Comparison of ENCODE assay signal across 27 cellular contexts in the genomic region with DNA sequence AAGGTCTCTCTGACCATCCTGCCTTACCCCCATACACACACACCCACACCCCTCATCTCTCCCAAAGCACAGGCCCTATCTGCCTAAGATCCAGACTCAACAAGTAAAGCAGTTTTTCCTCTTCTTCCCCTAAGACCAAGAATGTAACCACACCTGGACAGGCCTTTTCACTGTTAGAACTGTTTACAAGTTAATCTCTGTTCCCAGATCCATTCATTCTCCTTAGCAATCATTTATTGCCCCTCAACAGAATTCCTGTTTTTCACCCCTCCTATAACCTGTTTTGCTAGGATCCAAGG. TPM values are rescaled to one million over a fixed set of nuclear protein-coding genes. Genes with fewer than 3 reads are reported as not detected.
DNase-seq lines count a peak whose midpoint lies in the region; ATAC-seq and TF ChIP-seq lines count a peak whose summit lies in the region.
"Had no signal": no experiment of that assay in that cellular context is flagged by ENCODE, and none has a peak within 500 bp of the region (broad histone marks: within the 10 kb centered on the region; RNA-seq: fewer than 3 reads in every experiment).

No MANE protein-coding gene starts in this region.

- H3K4me2 ChIP-seq in H9 (ENCODE audit: insufficient read depth, insufficient read length, low read length) (no peak overlapping the region), MM.1S (ENCODE audit: low read depth, low read length) (peak overlapping the region; percentile 51; the same call in 1 of the 2 replicates), mesendoderm (ENCODE audit: low read length) (no peak overlapping the region)

- intact Hi-C loops in CD8-positive, alpha-beta T cell (cut with DNase I, micrococcal nuclease) = no loop called here

- no peak overlapping the region for H2BK5ac ChIP-seq in H9 (ENCODE audit: insufficient read length, low read length)
- H2BK5ac ChIP-seq in mesendoderm (ENCODE audit: low read length) = no peak overlapping the region

- CTCF ChIA-PET in CD8-positive, alpha-beta T cell (lab: Charles Lee) = interaction anchor here (1.8 kb wide), 1 partner anchor 30 kb away, joined by 9 read pairs; no protein-coding TSS in a partner anchor

- H3K27ac ChIP-seq in H9 (ENCODE audit: insufficient read length, low read depth, low read length) (no peak overlapping the region), MM.1S (ENCODE audit: low read length) (peak overlapping the region; percentile 28; the same call in 1 of the 2 replicates), endodermal cell (ENCODE audit: low read depth, low read length) (no peak overlapping the region), mesendoderm (ENCODE audit: low read depth, low read length) (peak overlapping the region; percentile 71)
- no peak overlapping the region for H3K27ac ChIP-seq in CD8-positive, alpha-beta T cell (ENCODE audit: low read depth, low read length)
- H3K27ac ChIP-seq: Peyer's patch, SJCRH30 had no signal

- no peak overlapping the region for H2BK15ac ChIP-seq in H9 (ENCODE audit: low read depth, low read length)
- H2BK15ac ChIP-seq in mesendoderm (replicated peaks; ENCODE audit: low read depth) = no peak overlapping the region

- H3K56ac ChIP-seq in H9 (ENCODE audit: insufficient read length, low read depth, low read length) = no peak overlapping the region
- H3K56ac ChIP-seq in mesendoderm (ENCODE audit: low read length) = peak overlapping the region; percentile 44

- H2AK5ac ChIP-seq in H9 (ENCODE audit: insufficient read length, low read length) = no peak overlapping the region
- no peak overlapping the region for H2AK5ac ChIP-seq in mesendoderm (ENCODE audit: low read length)

- no peak overlapping the region for H3K9ac ChIP-seq in H9 (ENCODE audit: extremely low read depth, insufficient read length, low read length)
- no peak overlapping the region for H3K9ac ChIP-seq in MM.1S (ENCODE audit: low read length)
- H3K9ac ChIP-seq in endodermal cell (ENCODE audit: extremely low read depth, low read length, poor library complexity, severe bottlenecking) = no peak overlapping the region
- H3K9ac ChIP-seq in mesendoderm (ENCODE audit: low read length) = no peak overlapping the region

- H3K9me3 Mint-ChIP-seq in H9 = peaks cover 8 to 9% of the 10 kb centered on the region in 2 experiments
- peaks cover 7% of the 10 kb centered on the region for H3K9me3 Mint-ChIP-seq in endodermal cell
- H3K9me3 Mint-ChIP-seq in CD8-positive, alpha-beta T cell = no peaks in the 10 kb centered on the region
- H3K9me3 Mint-ChIP-seq: CD8-positive, alpha-beta memory T cell had no signal

- H3K4me1 ChIP-seq in H9 (ENCODE audit: insufficient read depth, low read length) = no peaks in the 10 kb centered on the region; the same call in 1 of the 2 replicates
- peaks cover 9% of the 10 kb centered on the region for H3K4me1 ChIP-seq in MM.1S (ENCODE audit: low read length)
- H3K4me1 ChIP-seq in endodermal cell (ENCODE audit: control insufficient read depth, insufficient read depth, low read length) = peaks cover 5% of the 10 kb centered on the region
- peaks cover 6% of the 10 kb centered on the region for H3K4me1 ChIP-seq in mesendoderm (ENCODE audit: control insufficient read depth, low read depth, low read length)
- H3K4me1 ChIP-seq in CD8-positive, alpha-beta T cell (ENCODE audit: insufficient read depth, low read length) = no peaks in the 10 kb centered on the region
- H3K4me1 ChIP-seq: HAP-1, Peyer's patch had no signal

- H3K27me3 ChIP-seq in H9 (ENCODE audit: insufficient read depth, low read length) (no peaks in the 10 kb centered on the region), MM.1S (replicated peaks; ENCODE audit: insufficient read depth, low read length) (no peaks in the 10 kb centered on the region), endodermal cell (ENCODE audit: control insufficient read depth, insufficient read depth, low read length, poor library complexity, severe bottlenecking) (peaks cover 18% of the 10 kb centered on the region), mesendoderm (ENCODE audit: insufficient read depth, low read length, poor library complexity) (no peaks in the 10 kb centered on the region)
- no peaks in the 10 kb centered on the region for H3K27me3 ChIP-seq in CD8-positive, alpha-beta T cell (ENCODE audit: insufficient read depth, low read length)
- H3K27me3 ChIP-seq: MG63, Peyer's patch had no signal

- H3K4me1 Mint-ChIP-seq in H9 (peaks cover 32 to 33% of the 10 kb centered on the region in 2 experiments), endodermal cell (peaks cover 39% of the 10 kb centered on the region)
- H3K4me1 Mint-ChIP-seq in CD8-positive, alpha-beta T cell (ENCODE audit: low read depth) = no peaks in the 10 kb centered on the region
- H3K4me1 Mint-ChIP-seq: CD8-positive, alpha-beta memory T cell had no signal

- DNase-seq in H9 (no peak), MM.1S (no peak), endodermal cell (no peak), mesendoderm (no peak), NCI-H2029 (lab: John Stamatoyannopoulos, UW) (no peak), HuH-7 (ENCODE audit: low spot score) (no peak)
- DNase-seq in CD8-positive, alpha-beta T cell = no peak
- DNase-seq: AML-193; C1 segment of cervical spinal cord; Calu3; CD8-positive, alpha-beta memory T cell; MG63; NCI-H1092; NCI-H1436; NCI-H226; NCI-H524 treated with DMSO at 0.1 percent for 48 hours; NCI-H82; Peyer's patch had no signal

- H3F3A ChIP-seq in MM.1S (ENCODE audit: insufficient read depth, low read length) = no peaks in the 10 kb centered on the region

- H3K18ac ChIP-seq in H9 (ENCODE audit: insufficient read length, low read depth, low read length) (no peak overlapping the region), mesendoderm (ENCODE audit: low read length) (no peak overlapping the region)

- H3K27me3 Mint-ChIP-seq in H9 (ENCODE audit: low read depth) (peaks cover 27% of the 10 kb centered on the region), endodermal cell (ENCODE audit: insufficient read depth) (peaks cover 3% of the 10 kb centered on the region)
- peaks cover 2% of the 10 kb centered on the region for H3K27me3 Mint-ChIP-seq in CD8-positive, alpha-beta T cell (ENCODE audit: low read depth)
- H3K27me3 Mint-ChIP-seq: CD8-positive, alpha-beta memory T cell had no signal

- H2BK12ac ChIP-seq in H9 (ENCODE audit: insufficient read length, low read depth, low read length) = no peak overlapping the region

- H3K4ac ChIP-seq in H9 (ENCODE audit: low read depth, low read length) = no peak overlapping the region
- H3K4ac ChIP-seq in mesendoderm (ENCODE audit: low read depth, low read length) = no peak overlapping the region

- H2BK20ac ChIP-seq in H9 (ENCODE audit: low read depth, low read length, poor library complexity, severe bottlenecking) = no peak overlapping the region

- H3K27ac Mint-ChIP-seq in H9 = peak overlapping the region; percentile 2 to 65 (median 7); a peak in 3 of 7 replicates
- peak overlapping the region; percentile 92 for H3K27ac Mint-ChIP-seq in endodermal cell
- no peak overlapping the region for H3K27ac Mint-ChIP-seq in CD8-positive, alpha-beta T cell

- H3K23ac ChIP-seq in H9 (ENCODE audit: insufficient read length, low read depth, low read length) (no peak overlapping the region), mesendoderm (ENCODE audit: low read length) (no peak overlapping the region)

- no peaks in the 10 kb centered on the region for H3K23me2 ChIP-seq in H9 (ENCODE audit: insufficient read length, low read depth, low read length, poor library complexity, severe bottlenecking)

- H4K5ac ChIP-seq in H9 (ENCODE audit: insufficient read length, low read depth, low read length) (no peak overlapping the region), mesendoderm (ENCODE audit: low read length) (no peak overlapping the region)

- H3K79me1 ChIP-seq in H9 (ENCODE audit: insufficient read depth, low read depth, low read length, poor library complexity, severe bottlenecking) (no peaks in the 10 kb centered on the region), mesendoderm (ENCODE audit: low read length) (no peaks in the 10 kb centered on the region)

- H3T11ph ChIP-seq in H9 (ENCODE audit: low read length) = no peak overlapping the region

- H3K4me3 ChIP-seq in MM.1S (ENCODE audit: low read length) (no peak overlapping the region), endodermal cell (ENCODE audit: low read length) (no peak overlapping the region), mesendoderm (ENCODE audit: low read length) (no peak overlapping the region)
- no peak overlapping the region for H3K4me3 ChIP-seq in CD8-positive, alpha-beta T cell (ENCODE audit: low read depth, low read length)
- H3K4me3 ChIP-seq: HAP-1, MG63, Peyer's patch, SJCRH30 had no signal

- H2AFZ ChIP-seq in H9 (ENCODE audit: low read length) (no peak overlapping the region), MM.1S (ENCODE audit: low read length) (no peak overlapping the region)

- ATAC-seq in GM21381 (IDR thresholded peaks at IDR 0.05; ENCODE audit: unreplicated experiment) = no peak
- ATAC-seq in CD8-positive, alpha-beta T cell = no peak

- H4K20me1 ChIP-seq in H9 (ENCODE audit: control insufficient read depth, insufficient read depth, insufficient read length) = no peaks in the 10 kb centered on the region
- H4K20me1 ChIP-seq in MM.1S (ENCODE audit: insufficient read depth, low read length) = no peaks in the 10 kb centered on the region

- no peaks in the 10 kb centered on the region for H3K79me2 ChIP-seq in H9 (ENCODE audit: insufficient read depth, low read length)
- H3K79me2 ChIP-seq in MM.1S (ENCODE audit: low read length) = no peaks in the 10 kb centered on the region
- H3K79me2 ChIP-seq in mesendoderm (ENCODE audit: control insufficient read depth, insufficient read depth, low read length) = no peaks in the 10 kb centered on the region

- POLR2A ChIA-PET in CD8-positive, alpha-beta T cell (lab: Charles Lee) = no interaction called here

- H3K36me3 ChIP-seq in MM.1S (replicated peaks; ENCODE audit: insufficient read depth, low read length) (no peaks in the 10 kb centered on the region), endodermal cell (ENCODE audit: control insufficient read depth, insufficient read depth, low read length) (no peaks in the 10 kb centered on the region), mesendoderm (ENCODE audit: control insufficient read depth, insufficient read depth, low read length) (no peaks in the 10 kb centered on the region)
- no peaks in the 10 kb centered on the region for H3K36me3 ChIP-seq in CD8-positive, alpha-beta T cell (ENCODE audit: insufficient read depth, low read length)
- H3K36me3 ChIP-seq: HAP-1, MG63, Peyer's patch, SJCRH30 had no signal

- H4K91ac ChIP-seq in H9 (ENCODE audit: insufficient read length, low read depth, low read length) = no peak overlapping the region

- H3K9me3 ChIP-seq in H9 (ENCODE audit: control insufficient read depth, low read depth, low read length) (no peaks in the 10 kb centered on the region), MM.1S (replicated peaks; ENCODE audit: insufficient read depth, low read length) (no peaks in the 10 kb centered on the region), endodermal cell (ENCODE audit: control insufficient read depth, low read length) (no peaks in the 10 kb centered on the region)
- H3K9me3 ChIP-seq in CD8-positive, alpha-beta T cell (ENCODE audit: low read length) = no peaks in the 10 kb centered on the region
- H3K9me3 ChIP-seq: MG63, Peyer's patch, SJCRH30 had no signal

- H2BK120ac ChIP-seq in H9 (ENCODE audit: low read depth, low read length, poor library complexity, severe bottlenecking) (no peak overlapping the region), mesendoderm (ENCODE audit: low read depth, low read length) (peak overlapping the region; percentile 51)

- H3K14ac ChIP-seq in H9 (ENCODE audit: insufficient read depth, low read length) = no peak overlapping the region

- no peaks in the 10 kb centered on the region for H3K9me2 ChIP-seq in MM.1S (replicated peaks; ENCODE audit: insufficient read depth, low read length)

- TF ChIP-seq CTCF in H9 (conservative IDR thresholded peaks at IDR 0.05) = no peak
- TF ChIP-seq CTCF in MM.1S (IDR thresholded peaks at IDR 0.05; ENCODE audit: low read length) = no peak
- no peak for TF ChIP-seq CTCF in endodermal cell (conservative IDR thresholded peaks at IDR 0.05)
- TF ChIP-seq CTCF in CD8-positive, alpha-beta T cell (IDR thresholded peaks at IDR 0.05) = no peak

- no peak overlapping the region for H4K8ac ChIP-seq in H9 (replicated peaks; ENCODE audit: insufficient read length, low read depth, low read length)
- no peak overlapping the region for H4K8ac ChIP-seq in mesendoderm (ENCODE audit: low read depth, low read length)

- no peak overlapping the region; a peak in 1 of 5 replicates for H3K4me3 Mint-ChIP-seq in H9
- H3K4me3 Mint-ChIP-seq in endodermal cell = no peak overlapping the region
- no peak overlapping the region for H3K4me3 Mint-ChIP-seq in CD8-positive, alpha-beta T cell
- H3K4me3 Mint-ChIP-seq: CD8-positive, alpha-beta memory T cell had no signal

- H3K36me3 Mint-ChIP-seq in H9 (ENCODE audit: insufficient read depth in 1 of 3, low read depth in 3 of 3) = peaks cover 0 to 3% (median 0%) of the 10 kb centered on the region in 3 experiments; a peak in 1 of 7 replicates
- H3K36me3 Mint-ChIP-seq in endodermal cell (ENCODE audit: low read depth) = no peaks in the 10 kb centered on the region
- H3K36me3 Mint-ChIP-seq in CD8-positive, alpha-beta T cell = no peaks in the 10 kb centered on the region

RNA-seq across cellular contexts. Expression of a gene that starts 1.9 kb away (rescaled TPM):
- total RNA-seq in H9 (2021) (not detected in 2 replicates), endodermal cell (1 to 10 TPM in 1 of 2 donors, under 1 TPM in 1; 0.64 to 1.4 TPM)
- polyA plus RNA-seq in endodermal cell (2013, experiment 1 of 2) = not detected
- not detected for polyA plus RNA-seq in endodermal cell (2013, experiment 2 of 2)
- 0.04 TPM for polyA plus RNA-seq in mesendoderm (2013, experiment 1 of 2)
- 0.06 TPM for polyA plus RNA-seq in mesendoderm (2013, experiment 2 of 2)
- total RNA-seq in CD8-positive, alpha-beta T cell = not detected
- total RNA-seq: A172; Calu3; CD8-positive, alpha-beta memory T cell; Daoy; HT1080; LHCN-M2; OCI-LY7; Peyer's patch; SJCRH30 had no signal
- polyA plus RNA-seq: CD8-positive, alpha-beta memory T cell had no signal

RNA-seq across cellular contexts. Expression of a gene that starts 11.4 kb away (rescaled TPM):
- 65.1 and 66.9 TPM in 2 replicates for total RNA-seq in H9 (2021)
- total RNA-seq in endodermal cell = 10 to 100 TPM; 76.7 to 82.9 TPM
- polyA plus RNA-seq in endodermal cell (2013, experiment 1 of 2) = 61.4 TPM
- polyA plus RNA-seq in endodermal cell (2013, experiment 2 of 2) = 63.7 TPM
- polyA plus RNA-seq in mesendoderm (2013, experiment 1 of 2) = 37.0 TPM
- 35.2 TPM for polyA plus RNA-seq in mesendoderm (2013, experiment 2 of 2)
- 1 to 10 TPM; 3.5 to 3.8 TPM for total RNA-seq in CD8-positive, alpha-beta T cell

RNA-seq across cellular contexts. Expression of a gene that starts 11.8 kb away (rescaled TPM):
- total RNA-seq in H9 (2021) (314 and 333 TPM in 2 replicates), endodermal cell (100 to 1,000 TPM; 314 to 367 TPM)
- polyA plus RNA-seq in endodermal cell (2013, experiment 1 of 2) = 253 TPM
- polyA plus RNA-seq in endodermal cell (2013, experiment 2 of 2) = 214 TPM
- polyA plus RNA-seq in mesendoderm (2013, experiment 1 of 2) = 212 TPM
- polyA plus RNA-seq in mesendoderm (2013, experiment 2 of 2) = 206 TPM
- total RNA-seq in CD8-positive, alpha-beta T cell = 100 to 1,000 TPM; 303 to 313 TPM

RNA-seq across cellular contexts. Expression of a gene that starts 12.4 kb away (rescaled TPM):
- total RNA-seq in H9 (2021) (not detected in 2 replicates), endodermal cell (not detected)
- not detected for polyA plus RNA-seq in endodermal cell (2013, experiment 1 of 2)
- not detected for polyA plus RNA-seq in endodermal cell (2013, experiment 2 of 2)
- polyA plus RNA-seq in mesendoderm (2013, experiment 1 of 2) = 0.04 TPM
- 0.07 TPM for polyA plus RNA-seq in mesendoderm (2013, experiment 2 of 2)
- not detected for total RNA-seq in CD8-positive, alpha-beta T cell
- total RNA-seq: A172, Calu3, Daoy, HT1080, Peyer's patch, SJCRH30 had no signal
- polyA plus RNA-seq: AG04450; CD8-positive, alpha-beta memory T cell had no signal

RNA-seq across cellular contexts. Expression of a gene that starts 49.4 kb away (rescaled TPM):
- total RNA-seq in H9 (2021) (16.7 and 16.9 TPM in 2 replicates), endodermal cell (10 to 100 TPM; 16.9 to 17.2 TPM)
- polyA plus RNA-seq in endodermal cell (2013, experiment 1 of 2) = 37.1 TPM
- polyA plus RNA-seq in endodermal cell (2013, experiment 2 of 2) = 32.0 TPM
- 11.2 TPM for polyA plus RNA-seq in mesendoderm (2013, experiment 1 of 2)
- 10.8 TPM for polyA plus RNA-seq in mesendoderm (2013, experiment 2 of 2)
- 1 to 10 TPM; 1.5 to 2.1 TPM for total RNA-seq in CD8-positive, alpha-beta T cell

Comparison
In these comparisons a context has a peak if more than half of its experiments do, and no peak if none do; other contexts are left out.
1. H3K27ac ChIP-seq: peak in MM.1S (single experiment) and mesendoderm (single experiment); none in H9 (single experiment), endodermal cell (single experiment) and CD8-positive, alpha-beta T cell (single experiment).
2. RNA of a gene that starts 11.4 kb away (total RNA-seq): 76.7 to 82.9 TPM in endodermal cell and 65.1 to 66.9 TPM in H9; 3.5 to 3.8 TPM in CD8-positive, alpha-beta T cell; every median in the first group is over 10 times any median in the second.